ENCODE assay signal across 30 cellular contexts in the genomic region with DNA sequence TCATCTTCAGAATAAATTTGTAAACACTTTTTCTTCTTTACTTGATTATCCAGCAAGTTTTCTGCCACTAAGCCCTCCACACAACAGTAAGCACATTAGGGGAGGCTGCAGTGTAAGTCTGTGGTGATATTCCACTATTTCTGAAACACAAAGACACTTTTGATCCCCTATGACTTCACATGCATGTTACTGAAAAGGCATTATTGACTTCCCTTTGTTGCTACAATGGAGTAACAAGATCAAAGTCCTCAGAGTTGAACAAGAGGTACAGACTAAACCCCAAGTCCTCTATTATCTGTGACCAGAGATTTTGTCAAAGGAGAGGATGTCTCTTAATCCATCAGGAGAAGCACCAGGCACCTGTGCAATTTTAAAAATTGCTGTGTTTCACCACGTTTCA.
"Had no signal": no experiment of that assay in that cellular context is flagged by ENCODE, and none has a peak within 500 bp of the region (broad histone marks: within the 10 kb centered on the region; RNA-seq: fewer than 3 reads in every experiment).

No MANE protein-coding gene starts in this region.

- H3K9me3 ChIP-seq: esophagus muscularis mucosa, lower lobe of right lung, neutrophil, testis, tibial artery had no signal

- H3K27ac ChIP-seq: coronary artery, esophagus muscularis mucosa, foreskin keratinocyte, heart right ventricle, lower lobe of right lung, neutrophil, pancreas, testis, tibial artery had no signal

- ATAC-seq: foreskin keratinocyte; heart right ventricle; left ventricle myocardium superior; lower lobe of right lung; naive thymus-derived CD4-positive, alpha-beta T cell; pancreas; sciatic nerve; stimulated activated naive CD8-positive, alpha-beta T cell treated with anti-CD3 and anti-CD28 coated beads, Interleukin-15, Interleukin-2, amounts not matched to agents 100 U/mL and 50 U/mL, for 24 hours had no signal

- H3K4me3 Mint-ChIP-seq: immature natural killer cell; memory B cell; mesothelial cell of epicardium; naive thymus-derived CD4-positive, alpha-beta T cell; nephron; type B pancreatic cell had no signal

- H3K27me3 Mint-ChIP-seq: memory B cell; naive thymus-derived CD4-positive, alpha-beta T cell; progenitor cell of endocrine pancreas; type B pancreatic cell had no signal

- H3K4me1 Mint-ChIP-seq: memory B cell; mesothelial cell of epicardium; naive thymus-derived CD4-positive, alpha-beta T cell; nephron had no signal

- H3K27me3 ChIP-seq: esophagus muscularis mucosa, foreskin keratinocyte, heart right ventricle, neutrophil, pancreas, testis, tibial artery had no signal

- H3K4me1 ChIP-seq: esophagus muscularis mucosa, heart right ventricle, lower lobe of right lung, pancreas, testis, tibial artery had no signal

- H3K4me3 ChIP-seq: coronary artery, esophagus muscularis mucosa, heart right ventricle, lower lobe of right lung, pancreas, smooth muscle cell, testis, tibial artery had no signal

- H3K27ac Mint-ChIP-seq: immature natural killer cell; memory B cell; mesothelial cell of epicardium; naive thymus-derived CD4-positive, alpha-beta T cell; nephron; progenitor cell of endocrine pancreas; type B pancreatic cell had no signal

- DNase-seq: dermis blood vessel endothelial cell; effector memory CD4-positive, alpha-beta T cell; foreskin keratinocyte; glutamatergic neuron; heart right ventricle; hypothalamus; immature natural killer cell; islet precursor cell; left ventricle myocardium superior; lower lobe of right lung; naive thymus-derived CD4-positive, alpha-beta T cell; pancreas; stimulated activated CD4-positive, alpha-beta T cell treated with anti-CD3 and anti-CD28 coated beads, Interleukin-12 subunit alpha, Interleukin-12 subunit beta, amount 100 ng/mL, for 4 hours; stimulated activated CD4-positive, alpha-beta T cell treated with anti-CD3 and anti-CD28 coated beads, Interleukin-1b, Interleukin-23, amount 100 ng/mL, for 48 hours; stimulated activated CD4-positive, alpha-beta T cell treated with anti-CD3 and anti-CD28 coated beads, Interleukin-4, amount 100 ng/mL, for 1 hour; stimulated activated CD8-positive, alpha-beta memory T cell treated with anti-CD3 and anti-CD28 coated beads, Interleukin-4, amount 100 ng/mL, for 48 hours; stimulated activated naive CD8-positive, alpha-beta T cell treated with anti-CD3 and anti-CD28 coated beads, Interleukin-15, Interleukin-2, amounts not matched to agents 100 U/mL and 50 U/mL, for 24 hours; substantia nigra; testis; tibial artery had no signal

- H3K4me2 ChIP-seq: smooth muscle cell had no signal

- H3K36me3 ChIP-seq: esophagus muscularis mucosa, heart right ventricle, lower lobe of right lung, neutrophil, pancreas, tibial artery had no signal

- H3K9me3 Mint-ChIP-seq: type B pancreatic cell had no signal

- H3K36me3 Mint-ChIP-seq: memory B cell, mesothelial cell of epicardium, type B pancreatic cell had no signal
